ENCODE assay signal across 17 cellular contexts in genomic region chr10:75433216-75433615, GRCh38. TPM values are rescaled to one million over a fixed set of nuclear protein-coding genes. Genes with fewer than 3 reads are reported as not detected.
DNase-seq lines count a peak whose midpoint lies in the region; ATAC-seq and TF ChIP-seq lines count a peak whose summit lies in the region.
"Had no signal": no experiment of that assay in that cellular context is flagged by ENCODE, and none has a peak within 500 bp of the region (broad histone marks: within the 10 kb centered on the region; RNA-seq: fewer than 3 reads in every experiment).

No MANE protein-coding gene starts in this region.

- peak overlapping the region; percentile 52 for H3K4me3 Mint-ChIP-seq in neural crest cell
- H3K4me3 Mint-ChIP-seq: CD8-positive, alpha-beta memory T cell had no signal

- ATAC-seq in GM19035 (IDR thresholded peaks at IDR 0.05; ENCODE audit: unreplicated experiment), result no peak
- ATAC-seq: A549 had no signal

- H3K4me1 ChIP-seq in ES-I3 (ENCODE audit: insufficient read depth, low read length), result peaks cover 17% of the 10 kb centered on the region

- H3K9me3 ChIP-seq in ES-I3 (ENCODE audit: control insufficient read depth, insufficient read depth, low read length), result no peaks in the 10 kb centered on the region
- no peaks in the 10 kb centered on the region for H3K9me3 ChIP-seq in iPS-18c (ENCODE audit: control insufficient read depth, insufficient read depth, low read length)
- H3K9me3 ChIP-seq: A549, SJSA1 had no signal

- H3K9ac ChIP-seq in ES-I3 (ENCODE audit: low read depth, low read length), result peak overlapping the region; percentile 19; the same call in 1 of the 2 replicates
- H3K9ac ChIP-seq: BLaER1 treated with 17β-estradiol and CSF1 and Interleukin-3, amounts not matched to agents 10 nM and 100 nM had no signal

- no peaks in the 10 kb centered on the region for H3K36me3 Mint-ChIP-seq in neural crest cell (ENCODE audit: low read depth)
- H3K36me3 Mint-ChIP-seq: CD8-positive, alpha-beta memory T cell had no signal

- peaks cover 33% of the 10 kb centered on the region for H3K4me1 Mint-ChIP-seq in neural crest cell

- no peaks in the 10 kb centered on the region for H3K36me3 ChIP-seq in ES-I3 (ENCODE audit: insufficient read depth, low read length)
- H3K36me3 ChIP-seq: BLaER1 treated with 17β-estradiol and CSF1 and Interleukin-3, amounts not matched to agents 10 nM and 100 nM; SJSA1 had no signal

- no peak for TF ChIP-seq POLR2A in NB4 (IDR thresholded peaks at IDR 0.05; ENCODE audit: extremely low read depth, insufficient read length)

- no peak overlapping the region for H3K27ac Mint-ChIP-seq in neural crest cell (ENCODE audit: unreplicated experiment)
- H3K27ac Mint-ChIP-seq: CD8-positive, alpha-beta memory T cell had no signal

- peak overlapping the region; percentile 63 for H3K4me3 ChIP-seq in NB4 (ENCODE audit: low read depth, low read length)
- H3K4me3 ChIP-seq in iPS-18c (ENCODE audit: insufficient read depth, low read depth, low read length), result peak overlapping the region; percentile 9; the same call in 1 of the 2 replicates
- H3K4me3 ChIP-seq: A549; BLaER1 treated with 17β-estradiol and CSF1 and Interleukin-3, amounts not matched to agents 10 nM and 100 nM; PC-9; SJSA1 had no signal

- no peaks in the 10 kb centered on the region for H3K9me3 Mint-ChIP-seq in neural crest cell
- H3K9me3 Mint-ChIP-seq: CD8-positive, alpha-beta memory T cell had no signal

- no peak for TF ChIP-seq CTCF in NB4 (IDR thresholded peaks at IDR 0.05; ENCODE audit: low read depth, low read length)
- no peak for TF ChIP-seq CTCF in neural crest cell (conservative IDR thresholded peaks at IDR 0.05)

- peak; percentile 52 for DNase-seq in NB4 (ENCODE audit: low read depth)
- DNase-seq in neural crest cell (ENCODE audit: low read depth, low spot score), result no peak
- no peak for DNase-seq in DMS53 treated with DMSO at 0.1 percent for 48 hours (lab: John Stamatoyannopoulos, UW; ENCODE audit: unreplicated experiment)
- DNase-seq in NCI-H82 treated with DMSO at 0.1 percent for 48 hours (lab: John Stamatoyannopoulos, UW; ENCODE audit: unreplicated experiment), result no peak
- DNase-seq: CD8-positive, alpha-beta memory T cell; KG1; NCI-H1048; NCI-H2081 treated with DMSO at 0.1 percent for 48 hours; NCI-H510A; NCI-H774; PC-9 had no signal

- H3K27me3 Mint-ChIP-seq in neural crest cell (ENCODE audit: low read depth), result peaks cover 29% of the 10 kb centered on the region

RNA-seq across cellular contexts. Expression of gene LRMDA, which starts 1.8 kb away (rescaled TPM):
- total RNA-seq in neural crest cell, result 0.98 and 3.1 TPM in 2 replicates
- total RNA-seq: CD8-positive, alpha-beta memory T cell; PC-9; SJSA1 had no signal

RNA-seq across cellular contexts. Expression of gene ZNF503, which starts 31.7 kb away (rescaled TPM):
- total RNA-seq in neural crest cell, result 14.6 and 15.9 TPM in 2 replicates
